ENCODE assay signal across 8 cellular contexts in the genomic region with DNA sequence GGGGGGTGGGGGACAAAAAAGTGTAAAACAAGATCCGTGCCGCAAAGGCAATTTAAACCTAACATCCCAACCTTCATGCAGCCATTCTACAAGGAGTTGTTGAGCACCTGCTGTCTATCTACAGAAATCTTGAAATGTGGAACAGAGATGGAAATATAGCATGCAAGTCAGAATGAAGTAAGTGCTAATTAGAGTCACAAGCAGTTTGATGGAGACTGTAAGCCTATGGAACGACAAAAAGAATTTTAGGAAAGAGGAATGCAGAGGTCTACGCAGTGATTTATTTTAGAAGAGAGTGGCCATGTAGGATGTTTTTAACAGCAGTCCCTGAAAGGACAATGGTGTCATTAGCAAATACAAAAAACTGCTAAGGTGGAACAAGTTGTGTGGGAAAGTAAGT. TPM values are rescaled to one million over a fixed set of nuclear protein-coding genes. Genes with fewer than 3 reads are reported as not detected.
DNase-seq lines count a peak whose midpoint lies in the region; ATAC-seq, FAIRE-seq and TF ChIP-seq lines count a peak whose summit lies in the region.

No MANE protein-coding gene starts in this region.

- WGBS in lower leg skin, 2 donors, result 28 to 34% methylated on average over 4 of the region's 4 CpGs
- 29 to 33% methylated on average over 4 of the region's 4 CpGs for WGBS in upper lobe of left lung, 2 donors

- no peak overlapping the region for H2AFZ ChIP-seq in astrocyte (ENCODE audit: low read depth, low read length)

- no peak for TF ChIP-seq EP300 in upper lobe of left lung (IDR thresholded peaks at IDR 0.05)

- TF ChIP-seq POLR2A in lower leg skin (IDR thresholded peaks at IDR 0.05) (no peak), upper lobe of left lung (IDR thresholded peaks at IDR 0.05) (no peak)

- no peaks in the 10 kb centered on the region for H3K9me3 Mint-ChIP-seq in activated naive CD4-positive, alpha-beta T cell treated with anti-CD3 and anti-CD28 coated beads, Interleukin-2, amount 50 U/mL, for 24 hours
- no peaks in the 10 kb centered on the region for H3K9me3 Mint-ChIP-seq in astrocyte (ENCODE audit: unreplicated experiment)

- no peaks in the 10 kb centered on the region for H3K36me3 Mint-ChIP-seq in activated naive CD4-positive, alpha-beta T cell treated with anti-CD3 and anti-CD28 coated beads, Interleukin-2, amount 50 U/mL, for 24 hours
- H3K36me3 Mint-ChIP-seq in astrocyte (ENCODE audit: low read depth, unreplicated experiment), result no peaks in the 10 kb centered on the region

- DNase-seq in activated naive CD4-positive, alpha-beta T cell (lab: John Stamatoyannopoulos, UW), result no peak
- no peak for DNase-seq in astrocyte (ENCODE audit: low read depth)
- no peak for DNase-seq in lower leg skin (ENCODE audit: low spot score in 2 of 2)
- no peak for DNase-seq in upper lobe of left lung
- no peak for DNase-seq in KBM-7
- DNase-seq in D341Med (ENCODE audit: low spot score), result no peak
- no peak for DNase-seq in NCI-H187 (lab: John Stamatoyannopoulos, UW)

- peaks cover 69% of the 10 kb centered on the region for H3K79me2 ChIP-seq in astrocyte (ENCODE audit: insufficient read depth, low read length)

- peak overlapping the region; percentile 78 for H3K27ac Mint-ChIP-seq in activated naive CD4-positive, alpha-beta T cell treated with anti-CD3 and anti-CD28 coated beads, Interleukin-2, amount 50 U/mL, for 24 hours
- H3K27ac Mint-ChIP-seq in astrocyte (ENCODE audit: unreplicated experiment), result no peak overlapping the region

- H3K4me1 ChIP-seq in astrocyte (ENCODE audit: insufficient read depth, low read length), result peaks cover 33% of the 10 kb centered on the region
- H3K4me1 ChIP-seq in upper lobe of left lung, result peaks cover 7 to 27% (median 13%) of the 10 kb centered on the region in 4 donors

- H3K36me3 ChIP-seq in astrocyte (ENCODE audit: insufficient read depth, low read length), result peaks cover 12% of the 10 kb centered on the region
- H3K36me3 ChIP-seq in upper lobe of left lung, result no peaks in the 10 kb centered on the region

- no peaks in the 10 kb centered on the region for H3K9me3 ChIP-seq in astrocyte (ENCODE audit: insufficient read depth, low read depth, low read length)
- no peaks in the 10 kb centered on the region for H3K9me3 ChIP-seq in upper lobe of left lung

- H4K20me1 ChIP-seq in astrocyte (ENCODE audit: insufficient read depth, low read length), result peaks cover 29% of the 10 kb centered on the region

- H3K4me1 Mint-ChIP-seq in activated naive CD4-positive, alpha-beta T cell treated with anti-CD3 and anti-CD28 coated beads, Interleukin-2, amount 50 U/mL, for 24 hours, result peaks cover 14% of the 10 kb centered on the region
- H3K4me1 Mint-ChIP-seq in astrocyte (ENCODE audit: low read depth, unreplicated experiment), result peaks cover 28% of the 10 kb centered on the region

- in situ Hi-C loops in KBM-7 (cut with MboI; ENCODE audit: low pct_unique_long_range_greater_than_20kb, low sequenced_read_pairs), result no loop called here

- peak overlapping the region; percentile 82 for H3K27ac ChIP-seq in astrocyte (ENCODE audit: low read depth, low read length)
- H3K27ac ChIP-seq in upper lobe of left lung, result peak overlapping the region; percentile 66 to 89 (median 84)

- no peaks in the 10 kb centered on the region for H3K27me3 ChIP-seq in astrocyte (ENCODE audit: insufficient read depth, low read length)
- H3K27me3 ChIP-seq in upper lobe of left lung, result no peaks in the 10 kb centered on the region

- H3K4me2 ChIP-seq in astrocyte (ENCODE audit: low read length), result peak overlapping the region; percentile 84

- peaks cover 9% of the 10 kb centered on the region for H3K27me3 Mint-ChIP-seq in activated naive CD4-positive, alpha-beta T cell treated with anti-CD3 and anti-CD28 coated beads, Interleukin-2, amount 50 U/mL, for 24 hours
- no peaks in the 10 kb centered on the region for H3K27me3 Mint-ChIP-seq in astrocyte (ENCODE audit: low read depth, unreplicated experiment)

- H3K4me3 ChIP-seq in astrocyte (ENCODE audit: insufficient read depth, low read depth, low read length), result peak overlapping the region; percentile 54
- peak overlapping the region; percentile 17 for H3K4me3 ChIP-seq in lower leg skin (ENCODE audit: low read depth, poor library complexity, severe bottlenecking)
- peak overlapping the region in 3 of 4 donors; percentile 90 to 99 (median 98) for H3K4me3 ChIP-seq in upper lobe of left lung

- no peak for ATAC-seq in upper lobe of left lung (ENCODE audit: low FRiP score in 2 of 2)

- peak overlapping the region; percentile 93 for H3K4me3 Mint-ChIP-seq in activated naive CD4-positive, alpha-beta T cell treated with anti-CD3 and anti-CD28 coated beads, Interleukin-2, amount 50 U/mL, for 24 hours
- peak overlapping the region; percentile 77 for H3K4me3 Mint-ChIP-seq in astrocyte (ENCODE audit: unreplicated experiment)

- TF ChIP-seq CTCF in astrocyte (IDR thresholded peaks at IDR 0.05; ENCODE audit: insufficient read depth, low read depth, low read length) (no peak), lower leg skin (IDR thresholded peaks at IDR 0.05) (no peak), upper lobe of left lung (IDR thresholded peaks at IDR 0.05) (no peak)

- peak overlapping the region; percentile 82 for H3K9ac ChIP-seq in astrocyte (ENCODE audit: low read length)

- intact Hi-C loops in lower leg skin (cut with DNase I; ENCODE audit: low total_unique reads), result no loop called here

- no peak for FAIRE-seq in astrocyte (lab: Jason Lieb, UNC)

RNA-seq across cellular contexts. Expression of a gene that starts 0.8 kb away (rescaled TPM):
- total RNA-seq in astrocyte (214 and 243 TPM in 2 replicates), lower leg skin (10 to 100 TPM; 13.8 to 22.8 (median 15.3) TPM), upper lobe of left lung (10 to 100 TPM; 20.4 to 42.8 (median 27.8) TPM)

Comparison
In these comparisons a context has a peak if more than half of its experiments do, and no peak if none do; other contexts are left out.
1. H3K4me3 ChIP-seq: peak in every context shown above with its lines; median percentile 98 in upper lobe of left lung; 54 in astrocyte; 17 in lower leg skin.